ENCODE assay signal across 30 cellular contexts in the genomic region with DNA sequence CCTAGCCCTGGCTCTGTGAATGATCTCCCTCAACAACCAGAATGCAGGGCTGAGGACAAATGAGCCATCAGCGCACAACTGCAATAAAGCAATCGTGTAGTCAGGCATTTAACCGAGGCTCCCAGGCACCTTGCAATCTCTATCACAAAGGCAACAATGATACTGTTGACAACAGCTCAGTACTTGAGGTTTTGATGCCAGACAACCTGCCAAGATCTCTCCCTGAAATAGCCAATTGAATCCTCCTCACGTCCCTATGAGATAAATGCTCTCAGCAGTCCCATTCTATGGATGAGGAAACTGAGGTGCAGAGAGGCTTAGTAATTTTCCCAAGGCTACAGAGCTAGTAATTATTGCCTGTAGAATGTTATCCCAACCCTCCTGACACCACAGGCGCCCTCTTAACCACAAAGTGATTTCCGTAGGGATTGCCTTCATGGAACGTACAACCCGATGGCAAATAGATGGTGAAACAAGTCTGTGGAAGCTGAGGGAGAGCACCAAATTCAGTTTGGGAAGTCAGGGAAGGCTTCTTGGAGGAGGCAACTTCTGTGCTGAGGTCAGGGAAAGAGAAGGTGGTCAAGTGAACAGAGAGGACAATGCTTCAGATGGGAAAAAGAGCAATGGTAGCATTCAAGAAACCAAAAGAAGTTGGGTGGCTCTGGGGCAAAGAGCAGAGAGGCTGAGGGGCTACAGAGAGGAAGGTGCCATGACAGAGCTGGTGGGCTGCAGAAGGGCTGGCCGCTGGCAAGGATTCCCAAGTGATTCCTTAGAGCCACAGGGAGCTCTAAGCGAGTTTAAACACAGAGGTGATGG. TPM values are rescaled to one million over a fixed set of nuclear protein-coding genes. Genes with fewer than 3 reads are reported as not detected.
"Had no signal": no experiment of that assay in that cellular context is flagged by ENCODE, and none has a peak within 500 bp of the region (broad histone marks: within the 10 kb centered on the region; RNA-seq: fewer than 3 reads in every experiment).

No MANE protein-coding gene starts in this region.

- H3K4me3 ChIP-seq: coronary artery, esophagus muscularis mucosa, heart right ventricle, lung, ovary, psoas muscle, smooth muscle cell, suprapubic skin, transverse colon, vagina had no signal

- DNase-seq: dermis blood vessel endothelial cell; effector memory CD4-positive, alpha-beta T cell; foreskin keratinocyte; glutamatergic neuron; heart right ventricle; hippocampal formation; islet precursor cell; kidney glomerular epithelial cell; left ventricle myocardium superior; natural killer cell; occipital lobe; ovary; psoas muscle; right cardiac atrium; stimulated activated CD4-positive, alpha-beta T cell treated with anti-CD3 and anti-CD28 coated beads, Interleukin-12 subunit alpha, Interleukin-12 subunit beta, amount 100 ng/mL, for 4 hours; stimulated activated CD4-positive, alpha-beta T cell treated with anti-CD3 and anti-CD28 coated beads, Interleukin-1b, Interleukin-23, amount 100 ng/mL, for 48 hours; stimulated activated CD4-positive, alpha-beta T cell treated with anti-CD3 and anti-CD28 coated beads, Interleukin-4, amount 100 ng/mL, for 1 hour; stimulated activated CD8-positive, alpha-beta memory T cell treated with anti-CD3 and anti-CD28 coated beads, Interleukin-4, amount 100 ng/mL, for 48 hours; stimulated activated naive CD8-positive, alpha-beta T cell treated with anti-CD3 and anti-CD28 coated beads, Interleukin-15, amount 100 ng/mL, for 72 hours; transverse colon had no signal

- H3K27ac ChIP-seq: coronary artery, esophagus muscularis mucosa, foreskin keratinocyte, heart right ventricle, ovary, psoas muscle, suprapubic skin, transverse colon, vagina had no signal

- H3K4me1 ChIP-seq: esophagus muscularis mucosa, foreskin keratinocyte, heart right ventricle, psoas muscle, suprapubic skin, transverse colon, vagina had no signal

- H3K4me2 ChIP-seq: smooth muscle cell had no signal

- H3K27me3 ChIP-seq: ovary, transverse colon, vagina had no signal

- H3K36me3 ChIP-seq: heart right ventricle, ovary, suprapubic skin, transverse colon, vagina had no signal

- ATAC-seq: foreskin keratinocyte; left ventricle myocardium superior; natural killer cell; right cardiac atrium; stimulated activated naive CD8-positive, alpha-beta T cell treated with anti-CD3 and anti-CD28 coated beads, Interleukin-15, amount 100 ng/mL, for 72 hours had no signal

- FAIRE-seq: endothelial cell of umbilical vein had no signal

- H3K9me3 ChIP-seq: ovary, psoas muscle, suprapubic skin, transverse colon, vagina had no signal

RNA-seq across cellular contexts. Expression of a gene that starts 12.6 kb away (rescaled TPM):
- total RNA-seq: endothelial cell of umbilical vein, foreskin keratinocyte, mononuclear cell, natural killer cell had no signal
- polyA plus RNA-seq: endothelial cell of umbilical vein, neural cell had no signal

RNA-seq across cellular contexts. Expression of a gene that starts 43.5 kb away (rescaled TPM):
- total RNA-seq: endothelial cell of umbilical vein, fibroblast of lung, foreskin keratinocyte, mononuclear cell, natural killer cell had no signal
- polyA plus RNA-seq: fibroblast of lung, foreskin keratinocyte, neural cell had no signal
